In genomic region chr10:79274279-79275104, GRCh38 we compare ENCODE assay signal across 9 cellular contexts.
DNase-seq lines count a peak whose midpoint lies in the region; ATAC-seq and TF ChIP-seq lines count a peak whose summit lies in the region.
"Had no signal": no experiment of that assay in that cellular context is flagged by ENCODE, and none has a peak within 500 bp of the region (broad histone marks: within the 10 kb centered on the region; RNA-seq: fewer than 3 reads in every experiment).

No MANE protein-coding gene starts in this region.

- H3K36me3 ChIP-seq in liver (ENCODE audit: control insufficient read depth in 4 of 4, insufficient read depth in 3 of 4, low read depth in 1 of 4, low read length in 3 of 4): peaks cover 0 to 7% (median 4%) of the 10 kb centered on the region in 4 donors

- TF ChIP-seq CTCF in liver (IDR thresholded peaks at IDR 0.05; ENCODE audit: low read depth, low read length, missing input control): no peak

- H3K27ac ChIP-seq in liver (ENCODE audit: low read depth in 1 of 2, low read length in 2 of 2): peak overlapping the region; percentile 44 to 51
- H3K27ac ChIP-seq in temporal lobe (ENCODE audit: low read depth, low read length): peak overlapping the region; percentile 87
- H3K27ac ChIP-seq: SJCRH30 had no signal

- no peak for TF ChIP-seq RAD21 in liver (IDR thresholded peaks at IDR 0.05)

- DNase-seq in MV-4-11 (lab: John Stamatoyannopoulos, UW): peak; percentile 89
- DNase-seq in cerebellar cortex (ENCODE audit: low spot score): peak; percentile 59
- DNase-seq in kidney tubule cell (ENCODE audit: low spot score): no peak
- no peak for DNase-seq in HCEC 1CT
- DNase-seq: SJCRH30 had no signal

- no peaks in the 10 kb centered on the region for H3K9me3 ChIP-seq in liver (ENCODE audit: control insufficient read depth in 4 of 4, low read length in 3 of 4)
- H3K9me3 ChIP-seq: SJCRH30 had no signal

- H3K27me3 ChIP-seq in liver (ENCODE audit: control insufficient read depth in 4 of 4, insufficient read depth in 4 of 4, low read length in 3 of 4): no peaks in the 10 kb centered on the region
- H3K27me3 ChIP-seq: SJCRH30 had no signal

- H3K9ac ChIP-seq in liver (ENCODE audit: low read depth in 1 of 2, low read length in 2 of 2): no peak overlapping the region

- H3K4me3 ChIP-seq in liver (ENCODE audit: low read depth in 1 of 3, low read length in 3 of 3): no peak overlapping the region
- H3K4me3 ChIP-seq: SJCRH30 had no signal

- WGBS in liver: 80% methylated on average over 32 of the region's 32 CpGs

- ATAC-seq in GM21360 (IDR thresholded peaks at IDR 0.05; ENCODE audit: unreplicated experiment) (no peak), GM18867 (IDR thresholded peaks at IDR 0.05; ENCODE audit: unreplicated experiment) (no peak)

- peaks cover 0 to 12% (median 2%) of the 10 kb centered on the region in 4 donors for H3K4me1 ChIP-seq in liver (ENCODE audit: control insufficient read depth in 4 of 4, insufficient read depth in 4 of 4, low read length in 3 of 4)
- H3K4me1 ChIP-seq: SJCRH30 had no signal

TF ChIP-seq in liver, 16 proteins besides CTCF, POLR2A, EP300 and RAD21:
- TF ChIP-seq JUND (IDR thresholded peaks at IDR 0.05): no peak
- TF ChIP-seq RXRA (IDR thresholded peaks at IDR 0.05): peak; percentile 23 to 35
- TF ChIP-seq YY1 (IDR thresholded peaks at IDR 0.05): no peak
- peak; percentile 77 for TF ChIP-seq NR2F2 (IDR thresholded peaks at IDR 0.05)

Comparison
In these comparisons a context has a peak if more than half of its experiments do, and no peak if none do; other contexts are left out.
1. DNase-seq: peak in MV-4-11 (single experiment) and cerebellar cortex (single experiment); none in kidney tubule cell (single experiment) and HCEC 1CT (single experiment).